1 cellular context compared by ENCODE assay signal in the genomic region with DNA sequence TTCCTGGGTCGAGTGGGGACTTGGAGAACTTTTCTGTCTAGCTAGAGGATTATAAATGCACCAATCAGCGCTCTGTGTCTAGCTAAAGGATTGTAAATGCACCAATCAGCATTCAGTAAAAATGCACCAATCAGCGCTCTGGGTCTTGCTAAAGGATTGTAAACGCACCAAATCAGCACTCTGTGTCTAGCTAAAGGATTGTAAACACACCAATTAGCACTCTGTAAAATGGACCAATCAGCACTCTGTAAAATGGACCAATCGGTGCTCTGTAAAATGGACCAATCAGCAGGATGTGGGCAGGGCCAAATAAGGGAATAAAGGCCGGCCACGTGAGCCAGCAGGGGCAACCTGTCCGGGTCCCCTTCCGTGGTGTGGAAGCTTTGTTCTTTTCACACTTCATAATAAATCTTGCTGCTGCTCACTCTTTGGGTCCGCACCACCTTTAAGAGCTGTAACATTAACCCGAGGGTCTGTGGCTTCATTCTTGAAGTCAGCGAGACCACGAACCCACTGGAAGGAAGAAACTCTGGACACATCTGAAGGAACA. TPM values are rescaled to one million over a fixed set of nuclear protein-coding genes. Genes with fewer than 3 reads are reported as not detected.
"Had no signal": no experiment of that assay in that cellular context is flagged by ENCODE, and none has a peak within 500 bp of the region (broad histone marks: within the 10 kb centered on the region; RNA-seq: fewer than 3 reads in every experiment).

No MANE protein-coding gene starts in this region.

RNA-seq across cellular contexts. Expression of a gene that starts 48.0 kb away (rescaled TPM):
- total RNA-seq: neural crest cell had no signal
